33 cellular contexts compared by ENCODE assay signal in the genomic region with DNA sequence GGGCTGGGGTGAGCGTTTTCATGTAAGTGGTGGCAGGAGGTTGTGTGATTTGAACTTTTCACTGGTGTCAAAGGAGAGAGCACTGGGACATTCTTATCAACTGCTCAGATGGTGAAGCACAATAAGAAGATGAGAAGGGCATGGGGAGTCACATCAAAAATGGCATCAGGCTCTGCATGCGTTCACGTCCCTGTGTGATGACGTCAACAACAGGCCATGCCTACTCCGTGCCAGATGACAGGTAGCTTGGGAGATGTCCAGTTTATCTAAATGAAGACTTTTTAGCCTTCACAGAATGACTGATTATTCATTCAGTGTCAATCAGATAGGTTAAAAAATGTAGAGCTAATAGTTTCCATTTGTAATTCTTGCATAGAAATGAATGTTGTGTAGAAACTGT.
"Had no signal": no experiment of that assay in that cellular context is flagged by ENCODE, and none has a peak within 500 bp of the region (broad histone marks: within the 10 kb centered on the region; RNA-seq: fewer than 3 reads in every experiment).

No MANE protein-coding gene starts in this region.

- H3K4me1 Mint-ChIP-seq: activated CD4-positive, alpha-beta memory T cell treated with anti-CD3 and anti-CD28 coated beads, Interleukin-2, amount 10 ng/mL, durations not matched to agents 7 days and 5 days; activated CD4-positive, alpha-beta T cell treated with anti-CD3 and anti-CD28 coated beads, Interleukin-2, amount 10 ng/mL, durations not matched to agents 7 days and 5 days; activated naive CD4-positive, alpha-beta T cell treated with anti-CD3 and anti-CD28 coated beads, Interleukin-2, amount 10 ng/mL, durations not matched to agents 7 days and 5 days; activated naive CD8-positive, alpha-beta T cell treated with anti-CD3 and anti-CD28 coated beads, Interleukin-2, amount 10 ng/mL, durations not matched to agents 7 days and 5 days; T-helper 17 cell had no signal

- H3K4me3 Mint-ChIP-seq: activated CD4-positive, alpha-beta memory T cell treated with anti-CD3 and anti-CD28 coated beads, Interleukin-2, amount 10 ng/mL, durations not matched to agents 7 days and 5 days; activated CD4-positive, alpha-beta T cell treated with anti-CD3 and anti-CD28 coated beads, Interleukin-2, amount 10 ng/mL, durations not matched to agents 7 days and 5 days; activated naive CD4-positive, alpha-beta T cell treated with anti-CD3 and anti-CD28 coated beads, Interleukin-2, amount 10 ng/mL, durations not matched to agents 7 days and 5 days; activated naive CD8-positive, alpha-beta T cell treated with anti-CD3 and anti-CD28 coated beads, Interleukin-2, amount 10 ng/mL, durations not matched to agents 7 days and 5 days; activated T-cell treated with anti-CD3 and anti-CD28 coated beads, Interleukin-2, amount 50 U/mL, for 24 hours; activated T-cell treated with anti-CD3 and anti-CD28 coated beads, Interleukin-2, amount 50 U/mL, for 72 hours; effector memory CD8-positive, alpha-beta T cell; T-helper 17 cell; T-helper 2 cell treated with Interferon-gamma antibody and Interleukin-4, amounts not matched to agents 5 μg/mL and 100 μg/mL, for 36 hours had no signal

- H3K36me3 Mint-ChIP-seq: activated naive CD4-positive, alpha-beta T cell treated with anti-CD3 and anti-CD28 coated beads, Interleukin-2, amount 10 ng/mL, durations not matched to agents 7 days and 5 days; activated naive CD8-positive, alpha-beta T cell treated with anti-CD3 and anti-CD28 coated beads, Interleukin-2, amount 10 ng/mL, durations not matched to agents 7 days and 5 days had no signal

- H3K27ac Mint-ChIP-seq: activated CD4-positive, alpha-beta memory T cell treated with anti-CD3 and anti-CD28 coated beads, Interleukin-2, amount 10 ng/mL, durations not matched to agents 7 days and 5 days; activated CD4-positive, alpha-beta T cell treated with anti-CD3 and anti-CD28 coated beads, Interleukin-2, amount 10 ng/mL, durations not matched to agents 7 days and 5 days; activated naive CD4-positive, alpha-beta T cell treated with anti-CD3 and anti-CD28 coated beads, Interleukin-2, amount 10 ng/mL, durations not matched to agents 7 days and 5 days; activated naive CD4-positive, alpha-beta T cell treated with anti-CD3 and anti-CD28 coated beads, Interleukin-2, amount 50 U/mL, for 72 hours; activated naive CD8-positive, alpha-beta T cell treated with anti-CD3 and anti-CD28 coated beads, Interleukin-2, amount 10 ng/mL, durations not matched to agents 7 days and 5 days; activated T-cell treated with anti-CD3 and anti-CD28 coated beads, Interleukin-2, amount 50 U/mL, for 24 hours; activated T-cell treated with anti-CD3 and anti-CD28 coated beads, Interleukin-2, amount 50 U/mL, for 72 hours; effector memory CD8-positive, alpha-beta T cell; T-helper 17 cell; T-helper 2 cell treated with Interferon-gamma antibody and Interleukin-4, amounts not matched to agents 5 μg/mL and 100 μg/mL, for 36 hours had no signal

- H3K9me3 ChIP-seq: esophagus muscularis mucosa, gastrocnemius medialis, heart left ventricle had no signal

- H3K27me3 ChIP-seq: brain microvascular endothelial cell, esophagus muscularis mucosa, foreskin keratinocyte, gastrocnemius medialis, heart left ventricle had no signal

- H3K4me1 ChIP-seq: esophagus muscularis mucosa, foreskin keratinocyte, gastrocnemius medialis, heart left ventricle had no signal

- H3K27me3 Mint-ChIP-seq: activated CD4-positive, alpha-beta memory T cell treated with anti-CD3 and anti-CD28 coated beads, Interleukin-2, amount 10 ng/mL, durations not matched to agents 7 days and 5 days; activated CD4-positive, alpha-beta T cell treated with anti-CD3 and anti-CD28 coated beads, Interleukin-2, amount 10 ng/mL, durations not matched to agents 7 days and 5 days; activated naive CD4-positive, alpha-beta T cell treated with anti-CD3 and anti-CD28 coated beads, Interleukin-2, amount 10 ng/mL, durations not matched to agents 7 days and 5 days; activated naive CD8-positive, alpha-beta T cell treated with anti-CD3 and anti-CD28 coated beads, Interleukin-2, amount 10 ng/mL, durations not matched to agents 7 days and 5 days; activated T-cell treated with anti-CD3 and anti-CD28 coated beads, Interleukin-2, amount 50 U/mL, for 24 hours; effector memory CD8-positive, alpha-beta T cell; T-helper 17 cell had no signal

- DNase-seq: activated CD4-positive, alpha-beta memory T cell treated with anti-CD3 and anti-CD28 coated beads, Interleukin-2, amount 10 ng/mL, durations not matched to agents 7 days and 5 days; activated CD4-positive, alpha-beta T cell treated with anti-CD3 and anti-CD28 coated beads for 1 hour; activated CD4-positive, alpha-beta T cell treated with anti-CD3 and anti-CD28 coated beads for 4 hours; activated CD4-positive, alpha-beta T cell treated with anti-CD3 and anti-CD28 coated beads, Interleukin-2, amount 10 ng/mL, durations not matched to agents 7 days and 5 days; activated CD4-positive, alpha-beta T cell treated with anti-CD3 and anti-CD28 coated beads, Interleukin-2, amount 50 U/mL, for 4 hours; activated CD4-positive, CD25-positive, alpha-beta regulatory T cell; activated CD8-positive, alpha-beta memory T cell treated with anti-CD3 and anti-CD28 coated beads, Interleukin-2, amount 50 U/mL, for 48 hours; activated gamma-delta T cell; activated naive CD4-positive, alpha-beta T cell; activated naive CD4-positive, alpha-beta T cell treated with anti-CD3 and anti-CD28 coated beads, Interleukin-2, amount 10 ng/mL, durations not matched to agents 7 days and 5 days; activated naive CD8-positive, alpha-beta T cell treated with anti-CD3 and anti-CD28 coated beads, Interleukin-2, amount 10 ng/mL, durations not matched to agents 7 days and 5 days; activated T-cell treated with anti-CD3 and anti-CD28 coated beads for 4 hours; activated T-cell treated with anti-CD3 and anti-CD28 coated beads, Interleukin-2, amount 50 U/mL, for 24 hours; activated T-cell treated with anti-CD3 and anti-CD28 coated beads, Interleukin-2, amount 50 U/mL, for 72 hours; brain microvascular endothelial cell; caudate nucleus; cortex of kidney; dermis blood vessel endothelial cell; effector CD4-positive, alpha-beta T cell; effector memory CD8-positive, alpha-beta T cell; erythroblast; foreskin keratinocyte; gastrocnemius medialis; glutamatergic neuron; heart left ventricle; T-helper 1 cell; T-helper 17 cell; T1000 had no signal

- FAIRE-seq: astrocyte, colon had no signal

- H3K36me3 ChIP-seq: brain microvascular endothelial cell, esophagus muscularis mucosa, gastrocnemius medialis, heart left ventricle had no signal

- H3K4me3 ChIP-seq: esophagus muscularis mucosa, gastrocnemius medialis, heart left ventricle had no signal

- H3K27ac ChIP-seq: brain microvascular endothelial cell, esophagus muscularis mucosa, foreskin keratinocyte, gastrocnemius medialis, heart left ventricle had no signal
